ENCODE assay signal across 8 cellular contexts in genomic region chr16:21501869-21502667, GRCh38.
DNase-seq lines count a peak whose midpoint lies in the region; ATAC-seq and TF ChIP-seq lines count a peak whose summit lies in the region.

No MANE protein-coding gene starts in this region.

- no peak overlapping the region for H2AFZ ChIP-seq in GM23338

- H3K9ac ChIP-seq in ES-I3 (ENCODE audit: low read depth, low read length) = peak overlapping the region; percentile 85

- TF ChIP-seq CTCF in GM23338 (conservative IDR thresholded peaks at IDR 0.05; ENCODE audit: low read depth in 2 of 2) = no peak

- peak overlapping the region; percentile 91 for H3K4me2 ChIP-seq in GM23338

- H4K20me1 ChIP-seq in GM23338 (replicated peaks; ENCODE audit: insufficient read depth) = peaks cover 29% of the 10 kb centered on the region

- H3K79me2 ChIP-seq in GM23338 (replicated peaks; ENCODE audit: insufficient read depth) = peaks cover 60% of the 10 kb centered on the region

- peaks cover 34% of the 10 kb centered on the region for H3F3A ChIP-seq in GM23338 (replicated peaks; ENCODE audit: low read depth)

- H3K27me3 Mint-ChIP-seq in GM23338 (ENCODE audit: insufficient read depth, low read depth, poor library complexity) = peaks cover 16% of the 10 kb centered on the region

- H3K9me3 Mint-ChIP-seq in GM23338 = no peaks in the 10 kb centered on the region

- peaks cover 16% of the 10 kb centered on the region for H3K4me1 Mint-ChIP-seq in GM23338

- H3K9me2 ChIP-seq in GM23338 (ENCODE audit: insufficient read depth) = no peaks in the 10 kb centered on the region

- H3K27ac ChIP-seq in GM23338 (ENCODE audit: low read depth) = peak overlapping the region; percentile 99
- peak overlapping the region; percentile 90 for H3K27ac ChIP-seq in substantia nigra (ENCODE audit: low read depth, low read length, poor library complexity, severe bottlenecking)

- H3K27ac Mint-ChIP-seq in GM23338 = peak overlapping the region; percentile 82

- peaks cover 2% of the 10 kb centered on the region; the same call in 1 of the 2 replicates for H3K4me1 ChIP-seq in ES-I3 (ENCODE audit: insufficient read depth, low read length)
- peaks cover 18% of the 10 kb centered on the region for H3K4me1 ChIP-seq in GM23338 (ENCODE audit: insufficient read depth)

- peak overlapping the region; percentile 97 for H3K4me3 ChIP-seq in GM23338

- no peaks in the 10 kb centered on the region for H3K9me3 ChIP-seq in ES-I3 (ENCODE audit: control insufficient read depth, insufficient read depth, low read length)

- peak; percentile 88 for ATAC-seq in GM23338

- peaks cover 19% of the 10 kb centered on the region for H3K36me3 Mint-ChIP-seq in GM23338 (ENCODE audit: low read depth)

- H3K36me3 ChIP-seq in ES-I3 (ENCODE audit: insufficient read depth, low read length) (no peaks in the 10 kb centered on the region), GM23338 (ENCODE audit: insufficient read depth) (0 out of 2 replicates have a peak, but pooled peaks cover 6% of the 10 kb centered on the region)

- DNase-seq in GM23338 (ENCODE audit: low spot score) (peak; percentile 97), Kasumi-1 (lab: John Stamatoyannopoulos, UW) (peak; percentile 41 to 61), SK-N-DZ (ENCODE audit: low spot score) (peak; percentile 88), globus pallidus (ENCODE audit: low spot score) (peak; percentile 92), non-pigmented ciliary epithelial cell (ENCODE audit: low read depth) (peak; percentile 56), substantia nigra (lab: John Stamatoyannopoulos, UW) (peak; percentile 48 to 97 (median 90))
- DNase-seq in activated naive CD4-positive, alpha-beta T cell treated with anti-CD3 and anti-CD28 coated beads, Interleukin-2, amount 50 U/mL, for 16 hours = peak; percentile 88

- H3K27me3 ChIP-seq in GM23338 (ENCODE audit: insufficient read depth) = no peaks in the 10 kb centered on the region

- H3K4me3 Mint-ChIP-seq in GM23338 = peak overlapping the region; percentile 80

TF ChIP-seq in GM23338, 12 proteins besides CTCF, POLR2A, EP300 and RAD21:
- TF ChIP-seq REST (IDR thresholded peaks at IDR 0.05; ENCODE audit: unreplicated experiment) = no peak
- TF ChIP-seq EZH2phosphoT487 (IDR thresholded peaks at IDR 0.05; ENCODE audit: unreplicated experiment) = no peak
- no peak for TF ChIP-seq JUNB (IDR thresholded peaks at IDR 0.05; ENCODE audit: unreplicated experiment)
- TF ChIP-seq CREB1 (CRISPR knock-in tag; IDR thresholded peaks at IDR 0.05; ENCODE audit: low read depth) = peak; percentile 68
- TF ChIP-seq ZNF462 (CRISPR knock-in tag; IDR thresholded peaks at IDR 0.05) = no peak
- no peak for TF ChIP-seq EZH2 (IDR thresholded peaks at IDR 0.05; ENCODE audit: low read depth, unreplicated experiment)
- TF ChIP-seq ZNF331 (CRISPR knock-in tag; IDR thresholded peaks at IDR 0.05; ENCODE audit: low read depth) = no peak
- peak; percentile 98 for TF ChIP-seq POLR2AphosphoS5 (IDR thresholded peaks at IDR 0.05; ENCODE audit: low read depth)
- TF ChIP-seq ETS1 (IDR thresholded peaks at IDR 0.05) = no peak
- no peak for TF ChIP-seq ZNF114 (CRISPR knock-in tag; IDR thresholded peaks at IDR 0.05)

Comparison
In these comparisons a context has a peak if more than half of its experiments do, and no peak if none do; other contexts are left out.
1. Peak in every context shown above with its lines: DNase-seq, ATAC-seq, H3K4me3 ChIP-seq and H3K27ac ChIP-seq.